ENCODE assay signal across 5 cellular contexts in genomic region chr1:112284796-112285195, GRCh38.
"Had no signal": no experiment of that assay in that cellular context is flagged by ENCODE, and none has a peak within 500 bp of the region (broad histone marks: within the 10 kb centered on the region; RNA-seq: fewer than 3 reads in every experiment).

No MANE protein-coding gene starts in this region.

- H3K4me3 ChIP-seq: GM23338 had no signal

- H3K36me3 Mint-ChIP-seq: IgD-negative memory B cell had no signal

- H2AFZ ChIP-seq: GM23338 had no signal

- DNase-seq: H9, HCEC 1CT had no signal

- H3K27ac Mint-ChIP-seq: GM23338, H9, IgD-negative memory B cell had no signal

- H3K4me1 Mint-ChIP-seq: GM23338, IgD-negative memory B cell had no signal

- H3K4me3 Mint-ChIP-seq: GM23338, H9, IgD-negative memory B cell had no signal

- H3K27ac ChIP-seq: HL-60 had no signal

- H3K4me2 ChIP-seq: GM23338 had no signal
